Comparison of ENCODE assay signal across 8 cellular contexts in genomic region chr3:167350245-167350862, GRCh38. TPM values are rescaled to one million over a fixed set of nuclear protein-coding genes. Genes with fewer than 3 reads are reported as not detected.
DNase-seq lines count a peak whose midpoint lies in the region; ATAC-seq and TF ChIP-seq lines count a peak whose summit lies in the region.

No MANE protein-coding gene starts in this region.

- DNase-seq in COLO668 (lab: John Stamatoyannopoulos, UW; ENCODE audit: unreplicated experiment): peak; percentile 8
- peak; percentile 54 for DNase-seq in RKO (ENCODE audit: low spot score)
- no peak for DNase-seq in right atrium auricular region (ENCODE audit: low spot score)
- no peak for DNase-seq in NCI-H187 (lab: John Stamatoyannopoulos, UW)
- no peak for DNase-seq in stimulated activated CD4-positive, alpha-beta T cell treated with anti-CD3 and anti-CD28 coated beads, Interleukin-12 subunit alpha, Interleukin-12 subunit beta, amount 100 ng/mL, for 4 hours
- DNase-seq in 8988T: no peak
- DNase-seq in posterior cingulate gyrus: no peak

- TF ChIP-seq CTCF in right atrium auricular region (IDR thresholded peaks at IDR 0.05): peak; percentile 46 to 74

- no peaks in the 10 kb centered on the region for H3K27me3 ChIP-seq in right atrium auricular region

- no peak overlapping the region for H3K27ac ChIP-seq in right atrium auricular region

- no peaks in the 10 kb centered on the region for H3K9me3 ChIP-seq in right atrium auricular region

- intact Hi-C loops in posterior cingulate gyrus (cut with DNase I): no loop called here

- no peaks in the 10 kb centered on the region for H3K36me3 ChIP-seq in right atrium auricular region

- ATAC-seq in HG02759 (IDR thresholded peaks at IDR 0.05; ENCODE audit: unreplicated experiment): peak; percentile 43

- no peak overlapping the region for H3K4me3 ChIP-seq in right atrium auricular region

- H3K4me1 ChIP-seq in right atrium auricular region: no peaks in the 10 kb centered on the region

RNA-seq across cellular contexts. Expression of gene ZBBX, which starts 29.7 kb away (rescaled TPM):
- not detected for total RNA-seq in right atrium auricular region

Comparison
In these comparisons a context has a peak if more than half of its experiments do, and no peak if none do; other contexts are left out.
1. DNase-seq: peak in COLO668 (single experiment) and RKO (single experiment); none in right atrium auricular region (single experiment), NCI-H187 (0 of 2), stimulated activated CD4-positive, alpha-beta T cell treated with anti-CD3 and anti-CD28 coated beads, Interleukin-12 subunit alpha, Interleukin-12 subunit beta, amount 100 ng/mL, for 4 hours (single experiment), 8988T (single experiment) and posterior cingulate gyrus (0 of 10).